22 cellular contexts compared by ENCODE assay signal in the genomic region with DNA sequence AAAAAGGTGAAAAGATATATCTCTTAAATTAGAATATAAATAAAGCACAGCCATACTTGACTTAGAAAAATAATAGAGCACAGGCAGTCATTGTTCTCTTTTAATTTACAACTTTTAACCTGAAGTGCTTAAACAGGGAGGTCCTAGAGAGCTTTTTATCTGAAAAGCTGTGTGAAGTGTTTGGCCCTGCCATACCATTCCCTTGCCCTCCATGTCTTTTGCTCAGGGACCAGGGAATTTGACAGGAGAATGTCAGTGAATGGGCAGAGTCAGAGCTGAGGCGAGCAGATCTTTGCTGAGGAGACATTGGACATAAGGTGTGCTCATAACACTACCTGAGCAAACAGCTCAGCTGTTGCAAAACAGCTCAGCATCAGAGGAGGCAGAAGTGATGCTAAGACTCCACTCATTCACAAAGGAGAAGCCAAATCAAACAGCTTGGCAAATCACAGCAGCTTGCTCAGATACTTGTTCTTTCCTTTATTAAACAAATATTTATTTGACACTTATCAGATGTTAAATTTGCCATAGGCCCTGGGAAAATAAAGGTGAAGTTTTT.
"Had no signal": no experiment of that assay in that cellular context is flagged by ENCODE, and none has a peak within 500 bp of the region (broad histone marks: within the 10 kb centered on the region; RNA-seq: fewer than 3 reads in every experiment).

No MANE protein-coding gene starts in this region.

- H3K4me3 ChIP-seq: cardiac muscle cell had no signal

- H3K27ac Mint-ChIP-seq: activated CD4-positive, alpha-beta memory T cell treated with anti-CD3 and anti-CD28 coated beads for 36 hours; activated CD4-positive, alpha-beta T cell treated with anti-CD3 and anti-CD28 coated beads, Interleukin-2, amount 10 ng/mL, durations not matched to agents 7 days and 5 days; activated naive CD4-positive, alpha-beta T cell treated with anti-CD3 and anti-CD28 coated beads, Interleukin-2, amount 10 ng/mL, durations not matched to agents 7 days and 5 days; activated naive CD8-positive, alpha-beta T cell treated with anti-CD3 and anti-CD28 coated beads for 36 hours; activated T-helper 2 cell treated with anti-CD3 and anti-CD28 coated beads, Interferon-gamma antibody, Interleukin-2, Interleukin-4, amounts not matched to agents 10 μg/mL and 5 μg/mL and 100 μg/mL, durations not matched to agents 14 hours and 24 hours and 36 hours; T-helper 1 cell treated with Interleukin-12 subunit alpha and Interleukin-12 subunit beta and Interleukin-4 antibody, amounts not matched to agents 30 μg/mL and 1 μg/mL, for 36 hours had no signal

- DNase-seq: activated CD4-positive, alpha-beta memory T cell treated with anti-CD3 and anti-CD28 coated beads for 36 hours; activated CD4-positive, alpha-beta T cell treated with anti-CD3 and anti-CD28 coated beads, Interleukin-2, amount 10 ng/mL, durations not matched to agents 7 days and 5 days; activated CD4-positive, CD25-positive, alpha-beta regulatory T cell; activated CD8-positive, alpha-beta memory T cell treated with anti-CD3 and anti-CD28 coated beads for 24 hours; activated gamma-delta T cell treated with Interleukin-2 at 50 U/mL for 16 hours; activated naive CD4-positive, alpha-beta T cell treated with anti-CD3 and anti-CD28 coated beads, Interleukin-2, amount 10 ng/mL, durations not matched to agents 7 days and 5 days; activated naive CD8-positive, alpha-beta T cell treated with anti-CD3 and anti-CD28 coated beads for 36 hours; activated T-cell treated with anti-CD3 and anti-CD28 coated beads, Interleukin-2, amount 50 U/mL, for 48 hours; brain microvascular endothelial cell; MM.1S; NCI-H1105; NCI-H1436; NCI-H1694 treated with DMSO at 0.1 percent for 48 hours; NCI-H2029 treated with DMSO at 0.1 percent for 48 hours; NCI-H2227 treated with DMSO at 0.1 percent for 48 hours; NCI-H446 treated with DMSO at 0.1 percent for 48 hours; NCI-H524 treated with DMSO at 0.1 percent for 48 hours; NCI-H82; SHP77 treated with DMSO at 0.1 percent for 48 hours had no signal

- H3K4me1 Mint-ChIP-seq: activated CD4-positive, alpha-beta T cell treated with anti-CD3 and anti-CD28 coated beads, Interleukin-2, amount 10 ng/mL, durations not matched to agents 7 days and 5 days; activated naive CD4-positive, alpha-beta T cell treated with anti-CD3 and anti-CD28 coated beads, Interleukin-2, amount 10 ng/mL, durations not matched to agents 7 days and 5 days; activated naive CD8-positive, alpha-beta T cell treated with anti-CD3 and anti-CD28 coated beads for 36 hours had no signal

- H3K9me3 Mint-ChIP-seq: T-helper 1 cell treated with Interleukin-12 subunit alpha and Interleukin-12 subunit beta and Interleukin-4 antibody, amounts not matched to agents 30 μg/mL and 1 μg/mL, for 36 hours had no signal

- H3K36me3 ChIP-seq: brain microvascular endothelial cell, cardiac muscle cell had no signal

- H3K27ac ChIP-seq: brain microvascular endothelial cell, cardiac muscle cell had no signal

- H3K27me3 ChIP-seq: cardiac muscle cell had no signal

- H3K4me3 Mint-ChIP-seq: activated CD4-positive, alpha-beta memory T cell treated with anti-CD3 and anti-CD28 coated beads for 36 hours; activated CD4-positive, alpha-beta T cell treated with anti-CD3 and anti-CD28 coated beads, Interleukin-2, amount 10 ng/mL, durations not matched to agents 7 days and 5 days; activated naive CD4-positive, alpha-beta T cell treated with anti-CD3 and anti-CD28 coated beads, Interleukin-2, amount 10 ng/mL, durations not matched to agents 7 days and 5 days; activated naive CD8-positive, alpha-beta T cell treated with anti-CD3 and anti-CD28 coated beads for 36 hours; T-helper 1 cell treated with Interleukin-12 subunit alpha and Interleukin-12 subunit beta and Interleukin-4 antibody, amounts not matched to agents 30 μg/mL and 1 μg/mL, for 36 hours had no signal

- H3K36me3 Mint-ChIP-seq: activated naive CD4-positive, alpha-beta T cell treated with anti-CD3 and anti-CD28 coated beads, Interleukin-2, amount 10 ng/mL, durations not matched to agents 7 days and 5 days had no signal
